In genomic region chr7:154010726-154011568, GRCh38 we compare ENCODE assay signal across 14 cellular contexts. TPM values are rescaled to one million over a fixed set of nuclear protein-coding genes. Genes with fewer than 3 reads are reported as not detected.
"Had no signal": no experiment of that assay in that cellular context is flagged by ENCODE, and none has a peak within 500 bp of the region (broad histone marks: within the 10 kb centered on the region; RNA-seq: fewer than 3 reads in every experiment).

No MANE protein-coding gene starts in this region.

RNA-seq across cellular contexts. Expression of gene DPP6, which starts 41.3 kb away (rescaled TPM):
- total RNA-seq: activated naive CD4-positive, alpha-beta T cell treated with anti-CD3 and anti-CD28 coated beads for 36 hours; activated naive CD4-positive, alpha-beta T cell treated with anti-CD3 and anti-CD28 coated beads, Interleukin-2, amount 50 U/mL, for 72 hours; activated naive CD8-positive, alpha-beta T cell treated with anti-CD3 and anti-CD28 coated beads for 36 hours; activated naive CD8-positive, alpha-beta T cell treated with anti-CD3 and anti-CD28 coated beads, Interleukin-2, amount 10 ng/mL, durations not matched to agents 7 days and 5 days; activated T-cell treated with anti-CD3 and anti-CD28 coated beads, Interleukin-2, amount 50 U/mL, for 4 hours; activated T-cell treated with anti-CD3 and anti-CD28 coated beads, Interleukin-2, amount 50 U/mL, for 72 hours; activated T-helper 1 cell treated with anti-CD3 and anti-CD28 coated beads, Interleukin-12 subunit alpha, Interleukin-12 subunit beta, Interleukin-2, Interleukin-4 antibody, amounts not matched to agents 30 ng/mL and 10 ng/mL and 1 ng/mL, durations not matched to agents 14 hours and 24 hours and 36 hours; activated T-helper 17 cell treated with anti-CD3 and anti-CD28 coated beads, Interleukin-2, amount 50 U/mL, for 72 hours; activated T-helper 2 cell treated with anti-CD3 and anti-CD28 coated beads, Interferon-gamma antibody, Interleukin-2, Interleukin-4, amounts not matched to agents 10 μg/mL and 5 μg/mL and 100 μg/mL, durations not matched to agents 14 hours and 24 hours and 36 hours; ascending aorta; bronchial epithelial cell; cardiac septum had no signal
- polyA plus RNA-seq: aorta, cardiac muscle cell had no signal
